ENCODE assay signal across 2 cellular contexts in the genomic region with DNA sequence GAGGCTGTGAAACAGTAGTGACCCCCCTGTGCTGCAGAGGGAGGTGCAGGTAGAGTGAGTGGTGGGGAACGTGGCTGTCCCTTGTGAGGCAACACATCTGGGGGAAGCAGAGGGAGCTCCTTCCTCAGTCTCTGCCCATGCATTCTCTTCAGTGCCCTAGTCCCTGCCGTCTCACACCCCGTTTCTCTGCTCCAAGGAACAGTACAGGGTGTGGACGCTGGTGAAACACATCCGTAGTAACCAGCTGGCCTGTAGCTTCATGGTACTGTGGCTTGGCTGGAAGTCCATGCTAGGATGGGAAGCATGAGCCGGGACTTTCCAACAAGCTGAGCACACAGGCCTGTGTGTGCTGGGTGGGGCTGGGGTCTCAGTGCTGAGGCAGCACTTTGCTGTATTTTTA.
TF ChIP-seq lines count a peak whose summit lies in the region.

No MANE protein-coding gene starts in this region.

TF ChIP-seq in HepG2, 621 proteins besides CTCF, POLR2A, EP300 and RAD21:
- TF ChIP-seq MAFK (conservative IDR thresholded peaks at IDR 0.05 in 1 of 2, IDR thresholded peaks at IDR 0.05 in 1 of 2; ENCODE audit: low read length in 2 of 2) (peak; percentile 47 to 63; a peak in 3 of 4 replicates), ZBTB7A (CRISPR knock-in tag; IDR thresholded peaks at IDR 0.05) (0 out of 2 replicates have a peak, but pooled peaks have one; percentile 31), SP4 (CRISPR knock-in tag; IDR thresholded peaks at IDR 0.05) (0 out of 2 replicates have a peak, but pooled peaks have one; percentile 46), ZNF225 (CRISPR knock-in tag; IDR thresholded peaks at IDR 0.05) (peak; percentile 39; the same call in 1 of the 2 replicates), KMT2B (CRISPR knock-in tag; IDR thresholded peaks at IDR 0.05) (no peak), MTA1 (CRISPR knock-in tag; IDR thresholded peaks at IDR 0.05; ENCODE audit: borderline replicate concordance) (0 out of 2 replicates have a peak, but pooled peaks have one; percentile 21), ATF7-NPFF (CRISPR knock-in tag; IDR thresholded peaks at IDR 0.05; ENCODE audit: low read depth) (no peak), HMG20B (CRISPR knock-in tag; conservative IDR thresholded peaks at IDR 0.05) (no peak), CAMTA2 (CRISPR knock-in tag; IDR thresholded peaks at IDR 0.05; ENCODE audit: borderline replicate concordance) (no peak), MAFF (IDR thresholded peaks at IDR 0.05; ENCODE audit: low read depth, low read length) (peak; percentile 40; the same call in 1 of the 2 replicates)
- TF ChIP-seq, protein P1, sequence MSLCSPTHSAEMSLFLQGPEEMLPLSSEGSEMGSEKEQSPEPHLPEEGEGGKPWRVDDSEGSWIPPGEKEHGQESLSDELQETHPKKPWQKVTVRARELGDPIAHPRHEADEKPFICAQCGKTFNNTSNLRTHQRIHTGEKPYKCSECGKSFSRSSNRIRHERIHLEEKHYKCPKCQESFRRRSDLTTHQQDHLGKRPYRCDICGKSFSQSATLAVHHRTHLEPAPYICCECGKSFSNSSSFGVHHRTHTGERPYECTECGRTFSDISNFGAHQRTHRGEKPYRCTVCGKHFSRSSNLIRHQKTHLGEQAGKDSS (CRISPR knock-in tag; IDR thresholded peaks at IDR 0.05; ENCODE audit: borderline replicate concordance, low read depth), result 0 out of 2 replicates have a peak, but pooled peaks have one; percentile 35

TF ChIP-seq in WTC11, 78 proteins besides CTCF, POLR2A, EP300 and RAD21:
- TF ChIP-seq, protein P2, sequence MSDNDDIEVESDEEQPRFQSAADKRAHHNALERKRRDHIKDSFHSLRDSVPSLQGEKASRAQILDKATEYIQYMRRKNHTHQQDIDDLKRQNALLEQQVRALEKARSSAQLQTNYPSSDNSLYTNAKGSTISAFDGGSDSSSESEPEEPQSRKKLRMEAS (CRISPR knock-in tag; IDR thresholded peaks at IDR 0.05), result no peak
- no peak for TF ChIP-seq ESRRA (CRISPR knock-in tag; IDR thresholded peaks at IDR 0.05; ENCODE audit: borderline replicate concordance)
- no peak for TF ChIP-seq ZNF317 (CRISPR knock-in tag; IDR thresholded peaks at IDR 0.05; ENCODE audit: borderline replicate concordance, low read depth)
- TF ChIP-seq NR1H2 (CRISPR knock-in tag; IDR thresholded peaks at IDR 0.05), result no peak
- TF ChIP-seq NR3C1 (CRISPR knock-in tag; conservative IDR thresholded peaks at IDR 0.05; ENCODE audit: low read depth), result no peak
- no peak for TF ChIP-seq ATF1 (CRISPR knock-in tag; IDR thresholded peaks at IDR 0.05)
- no peak for TF ChIP-seq ZNF232 (CRISPR knock-in tag; IDR thresholded peaks at IDR 0.05)
- TF ChIP-seq GTF2I (CRISPR knock-in tag; conservative IDR thresholded peaks at IDR 0.05), result no peak
- TF ChIP-seq PRRX2 (CRISPR knock-in tag; IDR thresholded peaks at IDR 0.05), result no peak
- TF ChIP-seq, protein P3, sequence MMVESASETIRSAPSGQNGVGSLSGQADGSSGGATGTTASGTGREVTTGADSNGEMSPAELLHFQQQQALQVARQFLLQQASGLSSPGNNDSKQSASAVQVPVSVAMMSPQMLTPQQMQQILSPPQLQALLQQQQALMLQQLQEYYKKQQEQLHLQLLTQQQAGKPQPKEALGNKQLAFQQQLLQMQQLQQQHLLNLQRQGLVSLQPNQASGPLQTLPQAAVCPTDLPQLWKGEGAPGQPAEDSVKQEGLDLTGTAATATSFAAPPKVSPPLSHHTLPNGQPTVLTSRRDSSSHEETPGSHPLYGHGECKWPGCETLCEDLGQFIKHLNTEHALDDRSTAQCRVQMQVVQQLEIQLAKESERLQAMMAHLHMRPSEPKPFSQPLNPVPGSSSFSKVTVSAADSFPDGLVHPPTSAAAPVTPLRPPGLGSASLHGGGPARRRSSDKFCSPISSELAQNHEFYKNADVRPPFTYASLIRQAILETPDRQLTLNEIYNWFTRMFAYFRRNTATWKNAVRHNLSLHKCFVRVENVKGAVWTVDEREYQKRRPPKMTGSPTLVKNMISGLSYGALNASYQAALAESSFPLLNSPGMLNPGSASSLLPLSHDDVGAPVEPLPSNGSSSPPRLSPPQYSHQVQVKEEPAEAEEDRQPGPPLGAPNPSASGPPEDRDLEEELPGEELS (CRISPR knock-in tag; IDR thresholded peaks at IDR 0.05), result no peak
- no peak for TF ChIP-seq CREB1 (CRISPR knock-in tag; IDR thresholded peaks at IDR 0.05)
- no peak for TF ChIP-seq RELA (CRISPR knock-in tag; IDR thresholded peaks at IDR 0.05; ENCODE audit: borderline replicate concordance)
- no peak for TF ChIP-seq OVOL2 (CRISPR knock-in tag; IDR thresholded peaks at IDR 0.05; ENCODE audit: borderline replicate concordance)
